In the genomic region with DNA sequence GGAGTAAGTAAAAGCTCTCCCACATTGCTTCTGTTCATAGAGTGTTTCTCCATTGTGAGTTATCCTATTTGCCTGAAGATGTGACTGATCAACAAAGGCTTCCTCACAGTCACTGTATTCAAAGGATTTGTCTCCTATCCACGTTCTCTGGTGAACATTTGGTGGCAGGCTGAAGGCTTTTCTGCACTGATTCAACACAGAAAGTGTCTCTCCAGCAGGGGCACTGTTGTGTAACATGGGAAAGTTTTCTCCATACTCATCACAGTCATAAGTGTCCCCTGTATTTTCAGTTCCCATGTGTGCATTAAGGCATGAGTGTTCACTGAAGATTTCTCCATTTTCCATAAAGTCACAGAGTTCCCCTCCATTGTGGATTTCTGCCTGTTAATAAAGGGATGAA, we compare ENCODE assay signal across 1 cellular context.
TF ChIP-seq lines count a peak whose summit lies in the region.

No MANE protein-coding gene starts in this region.

TF ChIP-seq in HepG2, 621 proteins besides CTCF, POLR2A, EP300 and RAD21:
- TF ChIP-seq STAG1 (CRISPR knock-in tag; IDR thresholded peaks at IDR 0.05) (peak; percentile 37; the same call in 1 of the 2 replicates), CEBPG (CRISPR knock-in tag; IDR thresholded peaks at IDR 0.05) (0 out of 2 replicates have a peak, but pooled peaks have one; percentile 6), KDM3A (CRISPR knock-in tag; IDR thresholded peaks at IDR 0.05; ENCODE audit: low read depth) (no peak), FOXA1 (IDR thresholded peaks at IDR 0.05) (no peak), FOXA1 (CRISPR knock-in tag; IDR thresholded peaks at IDR 0.05) (peak; percentile 31; the same call in 1 of the 2 replicates), RBM22 (optimal IDR thresholded peaks at IDR 0.05; ENCODE audit: low read length) (peak; percentile 74)
- TF ChIP-seq, protein P1, sequence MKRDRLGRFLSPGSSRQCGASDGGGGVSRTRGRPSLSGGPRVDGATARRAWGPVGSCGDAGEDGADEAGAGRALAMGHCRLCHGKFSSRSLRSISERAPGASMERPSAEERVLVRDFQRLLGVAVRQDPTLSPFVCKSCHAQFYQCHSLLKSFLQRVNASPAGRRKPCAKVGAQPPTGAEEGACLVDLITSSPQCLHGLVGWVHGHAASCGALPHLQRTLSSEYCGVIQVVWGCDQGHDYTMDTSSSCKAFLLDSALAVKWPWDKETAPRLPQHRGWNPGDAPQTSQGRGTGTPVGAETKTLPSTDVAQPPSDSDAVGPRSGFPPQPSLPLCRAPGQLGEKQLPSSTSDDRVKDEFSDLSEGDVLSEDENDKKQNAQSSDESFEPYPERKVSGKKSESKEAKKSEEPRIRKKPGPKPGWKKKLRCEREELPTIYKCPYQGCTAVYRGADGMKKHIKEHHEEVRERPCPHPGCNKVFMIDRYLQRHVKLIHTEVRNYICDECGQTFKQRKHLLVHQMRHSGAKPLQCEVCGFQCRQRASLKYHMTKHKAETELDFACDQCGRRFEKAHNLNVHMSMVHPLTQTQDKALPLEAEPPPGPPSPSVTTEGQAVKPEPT (CRISPR knock-in tag; IDR thresholded peaks at IDR 0.05; ENCODE audit: low read depth): no peak
